Comparison of ENCODE assay signal across 22 cellular contexts in genomic region chr6:15147827-15148226, GRCh38.
DNase-seq lines count a peak whose midpoint lies in the region; ATAC-seq, FAIRE-seq and TF ChIP-seq lines count a peak whose summit lies in the region.
"Had no signal": no experiment of that assay in that cellular context is flagged by ENCODE, and none has a peak within 500 bp of the region (broad histone marks: within the 10 kb centered on the region; RNA-seq: fewer than 3 reads in every experiment).

No MANE protein-coding gene starts in this region.

- peak overlapping the region; percentile 65 for H3K4me2 ChIP-seq in BLaER1
- no peak overlapping the region for H3K4me2 ChIP-seq in HCT116 (ENCODE audit: low read length)
- H3K4me2 ChIP-seq in astrocyte (ENCODE audit: low read length) = peak overlapping the region; percentile 14
- H3K4me2 ChIP-seq in mesenchymal stem cell (ENCODE audit: low read length, poor library complexity, severe bottlenecking) = no peak overlapping the region

- H3K4me3 Mint-ChIP-seq in astrocyte (ENCODE audit: unreplicated experiment) = no peak overlapping the region
- H3K4me3 Mint-ChIP-seq: activated CD8-positive, alpha-beta memory T cell treated with anti-CD3 and anti-CD28 coated beads, Interleukin-2, amount 10 ng/mL, durations not matched to agents 7 days and 5 days; activated T-helper 1 cell treated with anti-CD3 and anti-CD28 coated beads, Interleukin-12 subunit alpha, Interleukin-12 subunit beta, Interleukin-2, Interleukin-4 antibody, amounts not matched to agents 30 ng/mL and 10 ng/mL and 1 ng/mL, durations not matched to agents 14 hours and 24 hours and 36 hours; CD4-positive, CD25-positive, alpha-beta regulatory T cell; naive thymus-derived CD8-positive, alpha-beta T cell had no signal

- DNase-seq in HCT116 (ENCODE audit: low read depth, low spot score) = no peak
- no peak for DNase-seq in astrocyte (ENCODE audit: low read depth)
- no peak for DNase-seq in mesenchymal stem cell
- no peak for DNase-seq in prostate gland (ENCODE audit: low spot score)
- no peak for DNase-seq in activated CD4-positive, alpha-beta T cell treated with anti-CD3 and anti-CD28 coated beads for 48 hours
- no peak for DNase-seq in GM13976 (ENCODE audit: low spot score)
- DNase-seq: activated CD4-positive, alpha-beta T cell treated with anti-CD3 and anti-CD28 coated beads for 4 hours; activated CD8-positive, alpha-beta memory T cell treated with anti-CD3 and anti-CD28 coated beads, Interleukin-2, amount 10 ng/mL, durations not matched to agents 7 days and 5 days; CD4-positive, CD25-positive, alpha-beta regulatory T cell; colonic mucosa; left colon; naive thymus-derived CD8-positive, alpha-beta T cell; NCI-H1092 treated with DMSO at 0.1 percent for 48 hours; NCI-H2029 treated with DMSO at 0.1 percent for 48 hours; pancreas; right cardiac atrium; SIG-M5; stimulated activated CD8-positive, alpha-beta memory T cell treated with anti-CD3 and anti-CD28 coated beads, Interleukin-4, amount 100 ng/mL, for 48 hours; T-helper 1 cell had no signal

- TF ChIP-seq CTCF in HCT116 (IDR thresholded peaks at IDR 0.05 in 2 of 3, conservative IDR thresholded peaks at IDR 0.05 in 1 of 3; ENCODE audit: borderline replicate concordance in 1 of 3, insufficient read depth in 1 of 3, low read depth in 2 of 3, low read length in 2 of 3) (no peak), astrocyte (IDR thresholded peaks at IDR 0.05; ENCODE audit: insufficient read depth, low read depth, low read length) (no peak), prostate gland (IDR thresholded peaks at IDR 0.05) (no peak), GM13976 (IDR thresholded peaks at IDR 0.05; ENCODE audit: borderline replicate concordance, control extremely low read depth, extremely low read depth, insufficient read depth, missing control alignments) (no peak)

- 96% methylated on average over 4 of the region's 5 CpGs for WGBS in mesenchymal stem cell
- WGBS in prostate gland = 98% methylated on average over 5 of the region's 5 CpGs

- no peaks in the 10 kb centered on the region for H3K79me2 ChIP-seq in HCT116 (ENCODE audit: insufficient read depth, low read length)
- no peaks in the 10 kb centered on the region for H3K79me2 ChIP-seq in astrocyte (ENCODE audit: insufficient read depth, low read length)

- no peak overlapping the region for H2BK120ac ChIP-seq in mesenchymal stem cell (ENCODE audit: low read depth, low read length)

- H2AFZ ChIP-seq in HCT116 (ENCODE audit: low read depth, low read length, poor library complexity, severe bottlenecking) = peak overlapping the region; percentile 65
- no peak overlapping the region for H2AFZ ChIP-seq in astrocyte (ENCODE audit: low read depth, low read length)
- no peak overlapping the region for H2AFZ ChIP-seq in mesenchymal stem cell (ENCODE audit: low read depth, low read length)

- H3K27me3 Mint-ChIP-seq in astrocyte (ENCODE audit: low read depth, unreplicated experiment) = peaks cover 3% of the 10 kb centered on the region
- H3K27me3 Mint-ChIP-seq: activated CD8-positive, alpha-beta memory T cell treated with anti-CD3 and anti-CD28 coated beads, Interleukin-2, amount 10 ng/mL, durations not matched to agents 7 days and 5 days had no signal

- no peaks in the 10 kb centered on the region for H3K79me1 ChIP-seq in mesenchymal stem cell (replicated peaks; ENCODE audit: low read length, poor library complexity, severe bottlenecking)

- H3K36me3 Mint-ChIP-seq in astrocyte (ENCODE audit: low read depth, unreplicated experiment) = no peaks in the 10 kb centered on the region
- H3K36me3 Mint-ChIP-seq: activated CD8-positive, alpha-beta memory T cell treated with anti-CD3 and anti-CD28 coated beads, Interleukin-2, amount 10 ng/mL, durations not matched to agents 7 days and 5 days; CD4-positive, CD25-positive, alpha-beta regulatory T cell; naive thymus-derived CD8-positive, alpha-beta T cell had no signal

- peaks cover 38% of the 10 kb centered on the region for H3K4me1 ChIP-seq in BLaER1
- peaks cover 0 to 8% of the 10 kb centered on the region in 2 experiments; a peak in 1 of 4 replicates for H3K4me1 ChIP-seq in HCT116 (ENCODE audit: control insufficient read depth in 1 of 2, insufficient read depth in 2 of 2, low read length in 2 of 2)
- H3K4me1 ChIP-seq in astrocyte (ENCODE audit: insufficient read depth, low read length) = peaks cover 11% of the 10 kb centered on the region
- peaks cover 6% of the 10 kb centered on the region for H3K4me1 ChIP-seq in mesenchymal stem cell (ENCODE audit: control insufficient read depth, insufficient read depth, low read depth, low read length)
- no peaks in the 10 kb centered on the region for H3K4me1 ChIP-seq in prostate gland (replicated peaks)
- H3K4me1 ChIP-seq: colonic mucosa, pancreas had no signal

- H2BK5ac ChIP-seq in mesenchymal stem cell (ENCODE audit: low read depth, low read length, poor library complexity, severe bottlenecking) = no peak overlapping the region

- POLR2A ChIA-PET in HCT116 (lab: Charles Lee) = no interaction called here

- intact Hi-C loops in HCT116 (cut with micrococcal nuclease) (no loop called here), prostate gland (cut with DNase I) (no loop called here)

- FAIRE-seq in astrocyte (lab: Jason Lieb, UNC) = no peak
- FAIRE-seq: pancreas had no signal

- H3K27me3 ChIP-seq in BLaER1 (no peaks in the 10 kb centered on the region), HCT116 (ENCODE audit: insufficient read depth, low read length) (no peaks in the 10 kb centered on the region), astrocyte (ENCODE audit: insufficient read depth, low read length) (no peaks in the 10 kb centered on the region), mesenchymal stem cell (ENCODE audit: control insufficient read depth in 1 of 2, insufficient read depth in 1 of 2, low read length in 2 of 2) (no peaks in the 10 kb centered on the region), prostate gland (replicated peaks; ENCODE audit: insufficient read depth) (no peaks in the 10 kb centered on the region)
- H3K27me3 ChIP-seq: colonic mucosa, pancreas had no signal

- no TSS peak for BruUV-seq in HCT116 (replicated peaks; lab: Mats Ljungman, UMichigan)

- H3K9ac ChIP-seq in BLaER1 = no peak overlapping the region
- no peak overlapping the region for H3K9ac ChIP-seq in HCT116 (ENCODE audit: low read length)
- peak overlapping the region; percentile 24 for H3K9ac ChIP-seq in astrocyte (ENCODE audit: low read length)
- no peak overlapping the region for H3K9ac ChIP-seq in mesenchymal stem cell (ENCODE audit: low read length)

- no peak overlapping the region for H4K91ac ChIP-seq in mesenchymal stem cell (ENCODE audit: low read length)

- TF ChIP-seq POLR2A in HCT116 (IDR thresholded peaks at IDR 0.05; ENCODE audit: borderline replicate concordance, extremely low read depth, insufficient read depth, insufficient read length) = no peak
- no peak for TF ChIP-seq POLR2A in prostate gland (IDR thresholded peaks at IDR 0.05)

- no peaks in the 10 kb centered on the region for H3K9me2 ChIP-seq in HCT116 (ENCODE audit: insufficient read depth)

- H3K36me3 ChIP-seq in BLaER1 = no peaks in the 10 kb centered on the region
- no peaks in the 10 kb centered on the region for H3K36me3 ChIP-seq in HCT116 (ENCODE audit: control insufficient read depth in 1 of 2, insufficient read depth in 2 of 2, low read length in 2 of 2)
- no peaks in the 10 kb centered on the region for H3K36me3 ChIP-seq in astrocyte (ENCODE audit: insufficient read depth, low read length)
- no peaks in the 10 kb centered on the region for H3K36me3 ChIP-seq in mesenchymal stem cell (ENCODE audit: control insufficient read depth in 1 of 2, insufficient read depth in 2 of 2, low read depth in 1 of 2, low read length in 2 of 2)
- H3K36me3 ChIP-seq in prostate gland = no peaks in the 10 kb centered on the region
- H3K36me3 ChIP-seq: colonic mucosa, pancreas had no signal

- H3K9me3 Mint-ChIP-seq in astrocyte (ENCODE audit: unreplicated experiment) = peaks cover 2% of the 10 kb centered on the region
- H3K9me3 Mint-ChIP-seq: activated T-helper 1 cell treated with anti-CD3 and anti-CD28 coated beads, Interleukin-12 subunit alpha, Interleukin-12 subunit beta, Interleukin-2, Interleukin-4 antibody, amounts not matched to agents 30 ng/mL and 10 ng/mL and 1 ng/mL, durations not matched to agents 14 hours and 24 hours and 36 hours; CD4-positive, CD25-positive, alpha-beta regulatory T cell; naive thymus-derived CD8-positive, alpha-beta T cell had no signal

- no peak for TF ChIP-seq RAD21 in HCT116 (IDR thresholded peaks at IDR 0.05; ENCODE audit: low read depth)

- RAD21 ChIA-PET in HCT116 (lab: Charles Lee; ENCODE audit: low non-redundant PET in 1 of 2, low total read pairs in 2 of 2, uncharacterized antibody in 2 of 2, unreplicated experiment in 2 of 2) = no interaction called here

- no peak overlapping the region for H2AK5ac ChIP-seq in mesenchymal stem cell (ENCODE audit: low read length, severe bottlenecking)

- H3K4me3 ChIP-seq in BLaER1 (no peak overlapping the region), HCT116 (replicated peaks in 1 of 2; ENCODE audit: low read depth in 1 of 2, low read length in 2 of 2) (no peak overlapping the region), astrocyte (ENCODE audit: insufficient read depth, low read depth, low read length) (no peak overlapping the region), mesenchymal stem cell (ENCODE audit: insufficient read depth in 1 of 2, low read depth in 1 of 2, low read length in 2 of 2) (no peak overlapping the region), prostate gland (no peak overlapping the region)
- H3K4me3 ChIP-seq: colonic mucosa, pancreas had no signal

- H3K14ac ChIP-seq in mesenchymal stem cell (ENCODE audit: low read length in 2 of 2) = no peak overlapping the region

- in situ Hi-C loops in GM13976 (cut with MboI; ENCODE audit: low sequenced_read_pairs, unreplicated experiment) = no loop called here

- H3K4ac ChIP-seq in mesenchymal stem cell (ENCODE audit: low read depth in 1 of 2, low read length in 2 of 2) = no peak overlapping the region

- no peak for ATAC-seq in HCT116
- no peak for ATAC-seq in HG03196 (IDR thresholded peaks at IDR 0.05; ENCODE audit: unreplicated experiment)
- ATAC-seq: activated CD8-positive, alpha-beta memory T cell treated with anti-CD3 and anti-CD28 coated beads, Interleukin-2, amount 10 ng/mL, durations not matched to agents 7 days and 5 days; left colon; naive thymus-derived CD8-positive, alpha-beta T cell; right cardiac atrium had no signal

- no peak overlapping the region for H2BK12ac ChIP-seq in mesenchymal stem cell (ENCODE audit: low read length in 2 of 2)

- no peak overlapping the region for H3K27ac Mint-ChIP-seq in astrocyte (ENCODE audit: unreplicated experiment)
- H3K27ac Mint-ChIP-seq: activated CD8-positive, alpha-beta memory T cell treated with anti-CD3 and anti-CD28 coated beads, Interleukin-2, amount 10 ng/mL, durations not matched to agents 7 days and 5 days; activated T-helper 1 cell treated with anti-CD3 and anti-CD28 coated beads, Interleukin-12 subunit alpha, Interleukin-12 subunit beta, Interleukin-2, Interleukin-4 antibody, amounts not matched to agents 30 ng/mL and 10 ng/mL and 1 ng/mL, durations not matched to agents 14 hours and 24 hours and 36 hours; CD4-positive, CD25-positive, alpha-beta regulatory T cell had no signal

- no peak overlapping the region for H3K23ac ChIP-seq in mesenchymal stem cell (ENCODE audit: low read length in 2 of 2)

- no peaks in the 10 kb centered on the region for H3K9me3 ChIP-seq in BLaER1
- H3K9me3 ChIP-seq in HCT116 (ENCODE audit: control insufficient read depth in 1 of 2, insufficient read depth in 1 of 2, low read depth in 1 of 2, low read length in 2 of 2) = no peaks in the 10 kb centered on the region
- no peaks in the 10 kb centered on the region for H3K9me3 ChIP-seq in astrocyte (ENCODE audit: insufficient read depth, low read depth, low read length)
- no peaks in the 10 kb centered on the region for H3K9me3 ChIP-seq in mesenchymal stem cell (ENCODE audit: control insufficient read depth, low read length)
- H3K9me3 ChIP-seq in prostate gland = no peaks in the 10 kb centered on the region
- H3K9me3 ChIP-seq: colonic mucosa, pancreas had no signal

- peaks cover 9% of the 10 kb centered on the region for H3K4me1 Mint-ChIP-seq in astrocyte (ENCODE audit: low read depth, unreplicated experiment)
- H3K4me1 Mint-ChIP-seq: activated CD8-positive, alpha-beta memory T cell treated with anti-CD3 and anti-CD28 coated beads, Interleukin-2, amount 10 ng/mL, durations not matched to agents 7 days and 5 days; CD4-positive, CD25-positive, alpha-beta regulatory T cell had no signal

- CTCF ChIA-PET in HCT116 (lab: Charles Lee) = no interaction called here

- H3K18ac ChIP-seq in mesenchymal stem cell (ENCODE audit: low read depth in 1 of 2, low read length in 2 of 2) = no peak overlapping the region

- H3K27ac ChIP-seq in BLaER1 (no peak overlapping the region), HCT116 (ENCODE audit: low read depth, low read length) (no peak overlapping the region), astrocyte (ENCODE audit: low read depth, low read length) (no peak overlapping the region), mesenchymal stem cell (ENCODE audit: low read length, poor library complexity, severe bottlenecking) (peak overlapping the region; percentile 8), prostate gland (no peak overlapping the region)
- H3K27ac ChIP-seq: colonic mucosa, pancreas had no signal

- H4K8ac ChIP-seq in mesenchymal stem cell (ENCODE audit: low read length) = no peak overlapping the region

- no peaks in the 10 kb centered on the region for H4K20me1 ChIP-seq in BLaER1
- H4K20me1 ChIP-seq in HCT116 (ENCODE audit: insufficient read depth) = no peaks in the 10 kb centered on the region
- no peaks in the 10 kb centered on the region for H4K20me1 ChIP-seq in astrocyte (ENCODE audit: insufficient read depth, low read length)

- no peak overlapping the region for H2BK15ac ChIP-seq in mesenchymal stem cell (ENCODE audit: low read depth, poor library complexity, severe bottlenecking)

Comparison
In these comparisons a context has a peak if more than half of its experiments do, and no peak if none do; other contexts are left out.
1. H3K4me2 ChIP-seq: peak in BLaER1 (single experiment) and astrocyte (single experiment); none in HCT116 (single experiment) and mesenchymal stem cell (single experiment).